In the genomic region with DNA sequence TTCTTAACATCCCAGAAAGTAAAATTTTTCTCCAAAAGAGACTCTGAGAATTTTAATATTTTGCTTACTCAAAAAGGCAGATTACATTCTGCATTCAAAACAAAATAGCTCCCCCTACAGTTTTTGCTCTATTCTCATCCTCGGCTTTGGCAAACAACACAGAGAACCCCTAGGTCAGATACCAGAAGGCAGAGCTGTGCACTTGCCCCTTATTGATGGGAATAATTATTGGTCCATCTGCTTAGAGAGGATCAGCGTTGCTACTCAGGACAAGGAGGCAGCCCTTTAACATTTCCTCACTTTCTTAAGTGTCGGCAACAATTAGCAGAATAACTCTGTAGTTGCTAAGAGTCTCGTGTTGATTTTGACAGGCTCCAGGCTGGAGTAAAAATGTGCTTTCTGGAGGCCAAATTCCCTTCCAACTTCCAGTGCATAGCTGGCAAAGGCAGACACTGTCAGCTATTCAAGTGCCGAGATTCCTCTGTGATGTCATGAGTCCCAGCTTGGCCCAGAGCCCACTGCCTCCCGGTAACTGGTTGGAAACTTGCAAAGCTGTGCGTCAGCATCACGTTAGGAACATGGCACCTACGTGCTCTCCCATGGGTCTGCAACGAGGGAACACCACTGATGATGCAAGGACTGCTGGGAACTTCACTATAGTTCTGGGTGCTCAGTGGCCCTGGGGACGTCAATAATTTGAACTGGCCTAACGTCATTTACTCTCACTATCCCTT, we compare ENCODE assay signal across 8 cellular contexts.
A peak's percentile ranks its signal among the peaks of the same experiment; 100 is the strongest.
DNase-seq lines count a peak whose midpoint lies in the region; ATAC-seq and TF ChIP-seq lines count a peak whose summit lies in the region.

No MANE protein-coding gene starts in this region.

- DNase-seq in ELR (ENCODE audit: low read depth): peak; percentile 4
- DNase-seq in RWPE2 (ENCODE audit: low spot score): no peak
- peak; percentile 7 for DNase-seq in globus pallidus (ENCODE audit: low spot score)
- DNase-seq in pons (ENCODE audit: low spot score): peak; percentile 26
- no peak for DNase-seq in NK-92 (lab: John Stamatoyannopoulos, UW; ENCODE audit: unreplicated experiment)
- no peak for DNase-seq in NCI-H446 treated with DMSO at 0.1 percent for 48 hours (lab: John Stamatoyannopoulos, UW)
- DNase-seq in immature natural killer cell: no peak
- DNase-seq in NCI-H446 (lab: John Stamatoyannopoulos, UW): no peak

- no peak overlapping the region for H3K4me3 Mint-ChIP-seq in immature natural killer cell

- H3K4me3 ChIP-seq in RWPE2 (ENCODE audit: severe bottlenecking): no peak overlapping the region

- no peaks in the 10 kb centered on the region for H3K4me1 ChIP-seq in RWPE2 (ENCODE audit: insufficient read depth, poor library complexity, severe bottlenecking)

- no peaks in the 10 kb centered on the region for H3K27me3 ChIP-seq in RWPE2 (ENCODE audit: insufficient read depth, poor library complexity, severe bottlenecking)

- H3K27ac Mint-ChIP-seq in immature natural killer cell: no peak overlapping the region

- no peaks in the 10 kb centered on the region for H3K36me3 ChIP-seq in RWPE2 (ENCODE audit: low read depth)

- no peaks in the 10 kb centered on the region for H3K4me1 Mint-ChIP-seq in immature natural killer cell

- no peaks in the 10 kb centered on the region for H3K9me3 ChIP-seq in RWPE2 (ENCODE audit: severe bottlenecking)

- H3K36me3 Mint-ChIP-seq in immature natural killer cell: no peaks in the 10 kb centered on the region

- peaks cover 7 to 42% (median 18%) of the 10 kb centered on the region in 6 donors for H3K9me3 Mint-ChIP-seq in immature natural killer cell

- peak; percentile 41 for TF ChIP-seq CTCF in RWPE2 (IDR thresholded peaks at IDR 0.05; ENCODE audit: poor library complexity, severe bottlenecking)

- no peak overlapping the region for H3K27ac ChIP-seq in RWPE2 (ENCODE audit: poor library complexity, severe bottlenecking)

- peaks cover 0 to 2% (median 0%) of the 10 kb centered on the region in 3 donors for H3K27me3 Mint-ChIP-seq in immature natural killer cell (ENCODE audit: low read depth in 3 of 3)

- ATAC-seq in RWPE2 (ENCODE audit: low read depth): 0 out of 3 replicates have a peak, but pooled peaks have one; percentile 23

Comparison
In these comparisons a context has a peak if more than half of its experiments do, and no peak if none do; other contexts are left out.
1. DNase-seq: peak in ELR (single experiment), globus pallidus (single experiment) and pons (single experiment); none in RWPE2 (single experiment), NK-92 (single experiment), NCI-H446 treated with DMSO at 0.1 percent for 48 hours (single experiment), immature natural killer cell (0 of 3) and NCI-H446 (0 of 2).